10 cellular contexts compared by ENCODE assay signal in genomic region chr14:28731358-28731757, GRCh38. TPM values are rescaled to one million over a fixed set of nuclear protein-coding genes. Genes with fewer than 3 reads are reported as not detected.
"Had no signal": no experiment of that assay in that cellular context is flagged by ENCODE, and none has a peak within 500 bp of the region (broad histone marks: within the 10 kb centered on the region; RNA-seq: fewer than 3 reads in every experiment).

No MANE protein-coding gene starts in this region.

- H3K4me3 ChIP-seq: GM23248 had no signal

- FAIRE-seq: H54, HepG2 had no signal

- H3K4me3 Mint-ChIP-seq: H9, IgD-negative memory B cell had no signal

- H3K9ac ChIP-seq: GM23248 had no signal

- DNase-seq: GM23248, GOT3, H9, HCEC 1CT, KG1 had no signal

- H3K27ac ChIP-seq: GM23248, HL-60 had no signal

- H3K36me3 Mint-ChIP-seq: IgD-negative memory B cell had no signal

- ATAC-seq: HepG2 had no signal

- H3K27me3 Mint-ChIP-seq: IgD-negative memory B cell had no signal

- H2AFZ ChIP-seq: GM23248 had no signal

- H3K4me1 Mint-ChIP-seq: IgD-negative memory B cell had no signal

- H3K9me3 Mint-ChIP-seq: H9 had no signal

- H3K27ac Mint-ChIP-seq: H9, IgD-negative memory B cell had no signal

RNA-seq across cellular contexts. Expression of gene FOXG1, which starts 35.2 kb away (rescaled TPM):
- total RNA-seq: GM23248, HepG2, HT1080 had no signal
- polyA plus RNA-seq: GM23248, HepG2, IgD-negative memory B cell had no signal
